ENCODE assay signal across 21 cellular contexts in genomic region chr15:79265987-79266579, GRCh38. TPM values are rescaled to one million over a fixed set of nuclear protein-coding genes. Genes with fewer than 3 reads are reported as not detected.
"Had no signal": no experiment of that assay in that cellular context is flagged by ENCODE, and none has a peak within 500 bp of the region (broad histone marks: within the 10 kb centered on the region; RNA-seq: fewer than 3 reads in every experiment).

No MANE protein-coding gene starts in this region.

- H3K36me3 Mint-ChIP-seq: activated CD8-positive, alpha-beta memory T cell treated with anti-CD3 and anti-CD28 coated beads, Interleukin-2, amount 10 ng/mL, durations not matched to agents 7 days and 5 days; activated naive CD8-positive, alpha-beta T cell treated with anti-CD3 and anti-CD28 coated beads, Interleukin-2, amount 10 ng/mL, durations not matched to agents 7 days and 5 days; brain; stimulated activated effector memory CD8-positive, alpha-beta T cell treated with anti-CD3 and anti-CD28 coated beads, Interleukin-12 subunit alpha, Interleukin-12 subunit beta, amount 100 ng/mL, for 72 hours had no signal

- H3K9me3 ChIP-seq: esophagus squamous epithelium, psoas muscle, right lobe of liver, thyroid gland had no signal

- ATAC-seq: activated CD8-positive, alpha-beta memory T cell treated with anti-CD3 and anti-CD28 coated beads, Interleukin-2, amount 10 ng/mL, durations not matched to agents 7 days and 5 days; activated T-helper 17 cell treated with anti-CD3 and anti-CD28 coated beads, Interleukin-2, amount 50 U/mL, for 72 hours; effector memory CD8-positive, alpha-beta T cell; psoas muscle; right lobe of liver; stimulated activated effector memory CD8-positive, alpha-beta T cell treated with anti-CD3 and anti-CD28 coated beads, Interleukin-12 subunit alpha, Interleukin-12 subunit beta, amount 100 ng/mL, for 72 hours had no signal

- H3K4me3 Mint-ChIP-seq: activated B cell treated with CpG ODN at 0.5 μM for 24 hours; activated CD4-positive, alpha-beta memory T cell treated with anti-CD3 and anti-CD28 coated beads, Interleukin-2, amount 10 ng/mL, durations not matched to agents 7 days and 5 days; activated CD8-positive, alpha-beta memory T cell treated with anti-CD3 and anti-CD28 coated beads, Interleukin-2, amount 10 ng/mL, durations not matched to agents 7 days and 5 days; activated naive CD8-positive, alpha-beta T cell treated with anti-CD3 and anti-CD28 coated beads, Interleukin-2, amount 10 ng/mL, durations not matched to agents 7 days and 5 days; activated T-helper 17 cell treated with anti-CD3 and anti-CD28 coated beads, Interleukin-2, amount 50 U/mL, for 72 hours; brain; effector memory CD8-positive, alpha-beta T cell; stimulated activated effector memory CD8-positive, alpha-beta T cell treated with anti-CD3 and anti-CD28 coated beads, Interleukin-12 subunit alpha, Interleukin-12 subunit beta, amount 100 ng/mL, for 72 hours had no signal

- H3K36me3 ChIP-seq: esophagus squamous epithelium, right lobe of liver, thyroid gland had no signal

- H3K27me3 ChIP-seq: right lobe of liver, thyroid gland had no signal

- H3K4me1 Mint-ChIP-seq: activated B cell treated with CpG ODN at 0.5 μM for 24 hours; activated CD4-positive, alpha-beta memory T cell treated with anti-CD3 and anti-CD28 coated beads, Interleukin-2, amount 10 ng/mL, durations not matched to agents 7 days and 5 days; activated CD8-positive, alpha-beta memory T cell treated with anti-CD3 and anti-CD28 coated beads, Interleukin-2, amount 10 ng/mL, durations not matched to agents 7 days and 5 days; activated naive CD8-positive, alpha-beta T cell treated with anti-CD3 and anti-CD28 coated beads, Interleukin-2, amount 10 ng/mL, durations not matched to agents 7 days and 5 days; activated T-helper 17 cell treated with anti-CD3 and anti-CD28 coated beads, Interleukin-2, amount 50 U/mL, for 72 hours; brain; stimulated activated effector memory CD8-positive, alpha-beta T cell treated with anti-CD3 and anti-CD28 coated beads, Interleukin-12 subunit alpha, Interleukin-12 subunit beta, amount 100 ng/mL, for 72 hours had no signal

- H3K9me3 Mint-ChIP-seq: activated B cell treated with CpG ODN at 0.5 μM for 24 hours; activated CD4-positive, alpha-beta memory T cell treated with anti-CD3 and anti-CD28 coated beads, Interleukin-2, amount 10 ng/mL, durations not matched to agents 7 days and 5 days; activated naive CD8-positive, alpha-beta T cell treated with anti-CD3 and anti-CD28 coated beads, Interleukin-2, amount 10 ng/mL, durations not matched to agents 7 days and 5 days; activated T-helper 17 cell treated with anti-CD3 and anti-CD28 coated beads, Interleukin-2, amount 50 U/mL, for 72 hours; brain; effector memory CD8-positive, alpha-beta T cell; stimulated activated effector memory CD8-positive, alpha-beta T cell treated with anti-CD3 and anti-CD28 coated beads, Interleukin-12 subunit alpha, Interleukin-12 subunit beta, amount 100 ng/mL, for 72 hours had no signal

- H3K4me1 ChIP-seq: esophagus squamous epithelium, psoas muscle, right lobe of liver, thyroid gland had no signal

- H3K27ac Mint-ChIP-seq: activated B cell treated with CpG ODN at 0.5 μM for 24 hours; activated CD4-positive, alpha-beta memory T cell treated with anti-CD3 and anti-CD28 coated beads, Interleukin-2, amount 10 ng/mL, durations not matched to agents 7 days and 5 days; activated CD8-positive, alpha-beta memory T cell treated with anti-CD3 and anti-CD28 coated beads, Interleukin-2, amount 10 ng/mL, durations not matched to agents 7 days and 5 days; activated naive CD8-positive, alpha-beta T cell treated with anti-CD3 and anti-CD28 coated beads, Interleukin-2, amount 10 ng/mL, durations not matched to agents 7 days and 5 days; activated T-helper 17 cell treated with anti-CD3 and anti-CD28 coated beads, Interleukin-2, amount 50 U/mL, for 72 hours; brain; effector memory CD8-positive, alpha-beta T cell; stimulated activated effector memory CD8-positive, alpha-beta T cell treated with anti-CD3 and anti-CD28 coated beads, Interleukin-12 subunit alpha, Interleukin-12 subunit beta, amount 100 ng/mL, for 72 hours had no signal

- H3K4me3 ChIP-seq: esophagus squamous epithelium, psoas muscle, right lobe of liver, smooth muscle cell, thyroid gland had no signal

- H3K27ac ChIP-seq: esophagus squamous epithelium, psoas muscle, right lobe of liver, thyroid gland had no signal

- H3K4me2 ChIP-seq: smooth muscle cell had no signal

- DNase-seq: activated B cell treated with CpG ODN at 0.5 μM for 24 hours; activated CD4-positive, alpha-beta memory T cell treated with anti-CD3 and anti-CD28 coated beads, Interleukin-2, amount 10 ng/mL, durations not matched to agents 7 days and 5 days; activated CD4-positive, alpha-beta T cell treated with anti-CD3 and anti-CD28 coated beads for 4 hours; activated CD8-positive, alpha-beta memory T cell treated with anti-CD3 and anti-CD28 coated beads, Interleukin-2, amount 10 ng/mL, durations not matched to agents 7 days and 5 days; activated naive CD4-positive, alpha-beta T cell treated with Interleukin-2 at 50 U/mL for 16 hours; activated naive CD8-positive, alpha-beta T cell treated with anti-CD3 and anti-CD28 coated beads, Interleukin-2, amount 10 ng/mL, durations not matched to agents 7 days and 5 days; dermis blood vessel endothelial cell; effector memory CD8-positive, alpha-beta T cell; esophagus squamous epithelium; mammary epithelial cell; midbrain; psoas muscle; right lobe of liver; stimulated activated CD4-positive, alpha-beta T cell treated with anti-CD3 and anti-CD28 coated beads, Interleukin-4, amount 100 ng/mL, for 1 hour; T-helper 9 cell; thyroid gland had no signal

RNA-seq across cellular contexts. Expression of gene ANKRD34C, which starts 16.4 kb away (rescaled TPM):
- total RNA-seq: activated B cell treated with CpG ODN at 0.5 μM for 24 hours; activated CD4-positive, alpha-beta memory T cell treated with anti-CD3 and anti-CD28 coated beads, Interleukin-2, amount 10 ng/mL, durations not matched to agents 7 days and 5 days; activated CD8-positive, alpha-beta memory T cell treated with anti-CD3 and anti-CD28 coated beads, Interleukin-2, amount 10 ng/mL, durations not matched to agents 7 days and 5 days; activated naive CD8-positive, alpha-beta T cell treated with anti-CD3 and anti-CD28 coated beads, Interleukin-2, amount 10 ng/mL, durations not matched to agents 7 days and 5 days; activated T-helper 17 cell treated with anti-CD3 and anti-CD28 coated beads, Interleukin-2, amount 50 U/mL, for 72 hours; dermis blood vessel endothelial cell; esophagus squamous epithelium; mammary epithelial cell; psoas muscle; right lobe of liver; smooth muscle cell; urinary bladder had no signal
